Comparison of ENCODE assay signal across 19 cellular contexts in genomic region chr20:8246153-8246552, GRCh38.
"Had no signal": no experiment of that assay in that cellular context is flagged by ENCODE, and none has a peak within 500 bp of the region (broad histone marks: within the 10 kb centered on the region; RNA-seq: fewer than 3 reads in every experiment).

No MANE protein-coding gene starts in this region.

- H3K4me3 Mint-ChIP-seq: activated naive CD4-positive, alpha-beta T cell treated with anti-CD3 and anti-CD28 coated beads, Interleukin-2, amount 10 ng/mL, durations not matched to agents 7 days and 5 days; activated T-helper 1 cell treated with anti-CD3 and anti-CD28 coated beads, Interleukin-12 subunit alpha, Interleukin-12 subunit beta, Interleukin-2, Interleukin-4 antibody, amounts not matched to agents 30 ng/mL and 10 ng/mL and 1 ng/mL, durations not matched to agents 14 hours and 24 hours and 36 hours; immature natural killer cell; naive thymus-derived CD4-positive, alpha-beta T cell; neural crest cell had no signal

- H3K36me3 ChIP-seq: brain microvascular endothelial cell, gastroesophageal sphincter, right atrium auricular region, spleen, tibial nerve had no signal

- H3K27me3 Mint-ChIP-seq: activated naive CD4-positive, alpha-beta T cell treated with anti-CD3 and anti-CD28 coated beads, Interleukin-2, amount 10 ng/mL, durations not matched to agents 7 days and 5 days had no signal

- H3K27me3 ChIP-seq: brain microvascular endothelial cell, gastroesophageal sphincter, hepatocyte, right atrium auricular region, spleen, tibial nerve had no signal

- H3K27ac ChIP-seq: brain microvascular endothelial cell, gastroesophageal sphincter, right atrium auricular region, spleen, tibial nerve had no signal

- H3K4me3 ChIP-seq: gastroesophageal sphincter, hepatocyte, right atrium auricular region, spleen, tibial nerve had no signal

- H3K9me3 Mint-ChIP-seq: activated naive CD4-positive, alpha-beta T cell treated with anti-CD3 and anti-CD28 coated beads, Interleukin-2, amount 10 ng/mL, durations not matched to agents 7 days and 5 days; activated T-helper 1 cell treated with anti-CD3 and anti-CD28 coated beads, Interleukin-12 subunit alpha, Interleukin-12 subunit beta, Interleukin-2, Interleukin-4 antibody, amounts not matched to agents 30 ng/mL and 10 ng/mL and 1 ng/mL, durations not matched to agents 14 hours and 24 hours and 36 hours; immature natural killer cell; neural crest cell had no signal

- H3K4me1 Mint-ChIP-seq: activated naive CD4-positive, alpha-beta T cell treated with anti-CD3 and anti-CD28 coated beads, Interleukin-2, amount 10 ng/mL, durations not matched to agents 7 days and 5 days; neural crest cell had no signal

- DNase-seq: activated CD4-positive, alpha-beta T cell treated with anti-CD3 and anti-CD28 coated beads for 4 hours; activated CD4-positive, alpha-beta T cell treated with anti-CD3 and anti-CD28 coated beads, Interleukin-2, amount 50 U/mL, for 48 hours; activated CD8-positive, alpha-beta memory T cell treated with anti-CD3 and anti-CD28 coated beads, Interleukin-2, amount 50 U/mL, for 4 hours; activated effector memory CD4-positive, alpha-beta T cell treated with anti-CD3 and anti-CD28 coated beads, Interleukin-2, amount 50 U/mL, for 16 hours; activated naive CD4-positive, alpha-beta T cell treated with anti-CD3 and anti-CD28 coated beads, Interleukin-2, amount 10 ng/mL, durations not matched to agents 7 days and 5 days; activated T-cell treated with anti-CD3 and anti-CD28 coated beads, Interleukin-2, amount 50 U/mL, for 1 hour; brain microvascular endothelial cell; immature natural killer cell; midbrain; naive thymus-derived CD4-positive, alpha-beta T cell; nucleus accumbens; spleen; stimulated activated naive CD4-positive, alpha-beta T cell treated with Interleukin-2 at 50 U/mL for 16 hours had no signal

- ATAC-seq: gastroesophageal sphincter; naive thymus-derived CD4-positive, alpha-beta T cell had no signal

- H3K27ac Mint-ChIP-seq: activated naive CD4-positive, alpha-beta T cell treated with anti-CD3 and anti-CD28 coated beads, Interleukin-2, amount 10 ng/mL, durations not matched to agents 7 days and 5 days; activated T-helper 1 cell treated with anti-CD3 and anti-CD28 coated beads, Interleukin-12 subunit alpha, Interleukin-12 subunit beta, Interleukin-2, Interleukin-4 antibody, amounts not matched to agents 30 ng/mL and 10 ng/mL and 1 ng/mL, durations not matched to agents 14 hours and 24 hours and 36 hours; immature natural killer cell; naive thymus-derived CD4-positive, alpha-beta T cell had no signal

- H3K36me3 Mint-ChIP-seq: activated naive CD4-positive, alpha-beta T cell treated with anti-CD3 and anti-CD28 coated beads, Interleukin-2, amount 10 ng/mL, durations not matched to agents 7 days and 5 days; immature natural killer cell; naive thymus-derived CD4-positive, alpha-beta T cell had no signal

- H3K9me3 ChIP-seq: gastroesophageal sphincter, right atrium auricular region, spleen, tibial nerve had no signal
